10 cellular contexts compared by ENCODE assay signal in the genomic region with DNA sequence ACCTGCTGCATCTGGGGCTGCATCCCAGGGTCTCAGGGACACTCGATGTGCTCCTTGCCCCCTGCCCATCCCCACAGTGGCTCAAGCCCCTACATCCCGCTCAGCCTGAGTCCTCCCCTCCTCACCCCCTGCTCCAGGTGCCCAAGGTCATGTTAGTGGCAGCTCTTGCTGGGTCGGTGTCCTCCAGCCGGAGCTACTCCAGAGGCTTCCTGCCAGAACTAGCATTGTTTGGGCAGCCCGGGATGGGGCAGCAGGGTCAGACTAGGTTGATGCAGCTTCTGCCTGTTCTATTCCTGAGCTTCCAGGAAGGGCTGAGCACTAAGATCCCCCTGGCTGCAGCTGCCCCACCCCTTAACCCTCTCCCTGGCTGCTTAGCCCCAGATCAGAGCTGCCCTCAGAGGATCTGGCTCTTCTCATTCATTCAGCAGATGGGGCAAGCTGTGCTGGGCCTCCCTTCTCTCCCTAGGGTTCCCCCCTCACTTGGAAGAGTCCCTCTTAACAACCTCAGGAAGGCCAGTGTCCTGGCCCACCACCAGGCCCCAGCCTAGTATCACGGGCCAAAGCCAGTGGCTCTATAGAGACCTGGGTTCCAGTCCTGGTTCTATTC. TPM values are rescaled to one million over a fixed set of nuclear protein-coding genes. Genes with fewer than 3 reads are reported as not detected.
DNase-seq lines count a peak whose midpoint lies in the region; ATAC-seq and TF ChIP-seq lines count a peak whose summit lies in the region.
"Had no signal": no experiment of that assay in that cellular context is flagged by ENCODE, and none has a peak within 500 bp of the region (broad histone marks: within the 10 kb centered on the region; RNA-seq: fewer than 3 reads in every experiment).

No MANE protein-coding gene starts in this region.

- peak overlapping the region; percentile 90 for H3K4me2 ChIP-seq in DOHH2 (ENCODE audit: low read length)
- H3K4me2 ChIP-seq: GM23338 had no signal

- H3K27me3 ChIP-seq in DOHH2 (ENCODE audit: control insufficient read depth, low read length): no peaks in the 10 kb centered on the region
- H3K27me3 ChIP-seq in colonic mucosa: no peaks in the 10 kb centered on the region
- no peaks in the 10 kb centered on the region for H3K27me3 ChIP-seq in ascending aorta

- H3K9me3 Mint-ChIP-seq in natural killer cell treated with Interleukin-12 subunit alpha and Interleukin-12 subunit beta and Interleukin-15 and Interleukin-18, amount 100 ng/mL, for 72 hours: no peaks in the 10 kb centered on the region
- H3K9me3 Mint-ChIP-seq: GM23338 had no signal

- H3K4me1 ChIP-seq in DOHH2 (ENCODE audit: control insufficient read depth, low read length) (peaks cover 71% of the 10 kb centered on the region), colonic mucosa (peaks cover 7% of the 10 kb centered on the region), ascending aorta (peaks cover 0 to 7% of the 10 kb centered on the region in 2 donors)

- no peaks in the 10 kb centered on the region for H3K27me3 Mint-ChIP-seq in natural killer cell treated with Interleukin-12 subunit alpha and Interleukin-12 subunit beta and Interleukin-15 and Interleukin-18, amount 100 ng/mL, for 72 hours

- H3K4me3 Mint-ChIP-seq in natural killer cell treated with Interleukin-12 subunit alpha and Interleukin-12 subunit beta and Interleukin-15 and Interleukin-18, amount 100 ng/mL, for 72 hours: peak overlapping the region; percentile 89
- H3K4me3 Mint-ChIP-seq: GM23338 had no signal

- peaks cover 13% of the 10 kb centered on the region for H3K79me2 ChIP-seq in DOHH2 (ENCODE audit: control insufficient read depth, low read length)

- H3K4me3 ChIP-seq in DOHH2 (ENCODE audit: low read length): peak overlapping the region; percentile 91
- peak overlapping the region; percentile 48 for H3K4me3 ChIP-seq in colonic mucosa
- H3K4me3 ChIP-seq in ascending aorta: peak overlapping the region in 1 of 2 donors; percentile 52
- H3K4me3 ChIP-seq: GM23338 had no signal

- peaks cover 70% of the 10 kb centered on the region in 2 donors for H3K4me1 Mint-ChIP-seq in natural killer cell treated with Interleukin-12 subunit alpha and Interleukin-12 subunit beta and Interleukin-15 and Interleukin-18, amount 100 ng/mL, for 72 hours (ENCODE audit: low read depth in 2 of 2)

- DNase-seq in colonic mucosa: no peak
- no peak for DNase-seq in natural killer cell treated with Interleukin-12 subunit alpha and Interleukin-12 subunit beta and Interleukin-15 and Interleukin-18, amount 100 ng/mL, for 72 hours (ENCODE audit: low spot score)
- no peak for DNase-seq in AG20443 (ENCODE audit: low spot score)
- DNase-seq in HT-29 (ENCODE audit: low spot score): no peak
- DNase-seq in ascending aorta (ENCODE audit: low spot score in 2 of 2): no peak

- H3F3A ChIP-seq in DOHH2 (ENCODE audit: control insufficient read depth, insufficient read depth): peaks cover 8% of the 10 kb centered on the region

- H3K9me2 ChIP-seq in DOHH2 (replicated peaks; ENCODE audit: control insufficient read depth, low read length): no peaks in the 10 kb centered on the region

- H3K27ac Mint-ChIP-seq in natural killer cell treated with Interleukin-12 subunit alpha and Interleukin-12 subunit beta and Interleukin-15 and Interleukin-18, amount 100 ng/mL, for 72 hours: peak overlapping the region; percentile 80 to 90
- H3K27ac Mint-ChIP-seq: GM23338 had no signal

- H3K9me3 ChIP-seq in DOHH2 (ENCODE audit: control insufficient read depth, insufficient read depth, low read length): peaks cover 4% of the 10 kb centered on the region; the same call in 1 of the 2 replicates
- no peaks in the 10 kb centered on the region for H3K9me3 ChIP-seq in KOPT-K1 (ENCODE audit: insufficient read depth, low read length, poor library complexity, severe bottlenecking)
- H3K9me3 ChIP-seq in colonic mucosa: no peaks in the 10 kb centered on the region
- H3K9me3 ChIP-seq in ascending aorta: no peaks in the 10 kb centered on the region

- H3K27ac ChIP-seq in DOHH2 (ENCODE audit: low read depth, low read length) (peak overlapping the region; percentile 65), KOPT-K1 (ENCODE audit: low read depth, low read length, poor library complexity, severe bottlenecking) (peak overlapping the region; percentile 92), colonic mucosa (peak overlapping the region; percentile 48), ascending aorta (no peak overlapping the region)

- no peaks in the 10 kb centered on the region for H4K20me1 ChIP-seq in DOHH2 (ENCODE audit: control insufficient read depth, insufficient read depth, low read depth, low read length)

- no peaks in the 10 kb centered on the region for H3K36me3 Mint-ChIP-seq in natural killer cell treated with Interleukin-12 subunit alpha and Interleukin-12 subunit beta and Interleukin-15 and Interleukin-18, amount 100 ng/mL, for 72 hours

- peak overlapping the region; percentile 64 to 75 for H3K9ac ChIP-seq in colonic mucosa (ENCODE audit: low read depth in 2 of 2, low read length in 2 of 2)

- no peak for ATAC-seq in natural killer cell treated with Interleukin-12 subunit alpha and Interleukin-12 subunit beta and Interleukin-15 and Interleukin-18, amount 100 ng/mL, for 72 hours
- no peak for ATAC-seq in activated CD4-positive, CD25-positive, alpha-beta regulatory T cell treated with anti-CD3 and anti-CD28 coated beads, Interleukin-2, amount 50 U/mL, for 24 hours
- ATAC-seq: GM23338 had no signal

- TF ChIP-seq CTCF in DOHH2 (IDR thresholded peaks at IDR 0.05; ENCODE audit: low read depth, low read length, poor library complexity, severe bottlenecking) (no peak), colonic mucosa (IDR thresholded peaks at IDR 0.05) (no peak), ascending aorta (IDR thresholded peaks at IDR 0.05) (no peak)

- intact Hi-C loops in colonic mucosa (cut with DNase I) (no loop called here), ascending aorta (cut with DNase I) (no loop called here)

- H3K36me3 ChIP-seq in DOHH2 (ENCODE audit: control insufficient read depth, low read length) (no peaks in the 10 kb centered on the region), KOPT-K1 (ENCODE audit: insufficient read depth, low read length) (no peaks in the 10 kb centered on the region), colonic mucosa (no peaks in the 10 kb centered on the region), ascending aorta (no peaks in the 10 kb centered on the region)

RNA-seq across cellular contexts. Expression of a gene that starts 0.7 kb away (rescaled TPM):
- total RNA-seq in colonic mucosa: 10 to 100 TPM in 1 of 2 donors, 1 to 10 TPM in 1; 9.1 to 10.1 TPM
- 10 to 100 TPM; 26.5 to 45.4 TPM for total RNA-seq in natural killer cell treated with Interleukin-12 subunit alpha and Interleukin-12 subunit beta and Interleukin-15 and Interleukin-18, amount 100 ng/mL, for 72 hours
- 48.9 and 58.3 TPM in 2 replicates for total RNA-seq in HT-29 (2014; rRNA removed; shearing (Covaris generic))
- total RNA-seq in ascending aorta: 4.5 TPM

RNA-seq across cellular contexts. Expression of a gene that starts 7.0 kb away (rescaled TPM):
- 100 to 1,000 TPM; 137 to 185 TPM for total RNA-seq in colonic mucosa
- 100 to 1,000 TPM; 136 to 150 TPM for total RNA-seq in natural killer cell treated with Interleukin-12 subunit alpha and Interleukin-12 subunit beta and Interleukin-15 and Interleukin-18, amount 100 ng/mL, for 72 hours
- total RNA-seq in HT-29 (2014; rRNA removed; shearing (Covaris generic)): 234 and 262 TPM in 2 replicates
- total RNA-seq in ascending aorta: 229 TPM

RNA-seq across cellular contexts. Expression of a gene that starts 25.8 kb away (rescaled TPM):
- not detected for total RNA-seq in colonic mucosa
- not detected for total RNA-seq in natural killer cell treated with Interleukin-12 subunit alpha and Interleukin-12 subunit beta and Interleukin-15 and Interleukin-18, amount 100 ng/mL, for 72 hours
- total RNA-seq in HT-29 (2014; rRNA removed; shearing (Covaris generic)): not detected in 2 replicates
- not detected for total RNA-seq in ascending aorta
- total RNA-seq: GM23338, IMR-90 had no signal

RNA-seq across cellular contexts. Expression of a gene that starts 42.0 kb away (rescaled TPM):
- total RNA-seq in colonic mucosa: not detected
- total RNA-seq in natural killer cell treated with Interleukin-12 subunit alpha and Interleukin-12 subunit beta and Interleukin-15 and Interleukin-18, amount 100 ng/mL, for 72 hours: not detected
- not detected in 2 replicates for total RNA-seq in HT-29 (2014; rRNA removed; shearing (Covaris generic))
- total RNA-seq in ascending aorta: not detected
- total RNA-seq: IMR-90 had no signal

RNA-seq across cellular contexts. Expression of a gene that starts 46.7 kb away (rescaled TPM):
- total RNA-seq in colonic mucosa: 10 to 100 TPM in 1 of 2 donors, 1 to 10 TPM in 1; 9.3 to 36.4 TPM
- 10 to 100 TPM; 15.0 to 24.8 TPM for total RNA-seq in natural killer cell treated with Interleukin-12 subunit alpha and Interleukin-12 subunit beta and Interleukin-15 and Interleukin-18, amount 100 ng/mL, for 72 hours
- total RNA-seq in HT-29 (2014; rRNA removed; shearing (Covaris generic)): 55.7 and 75.5 TPM in 2 replicates
- total RNA-seq in ascending aorta: 13.5 TPM

Comparison
In these comparisons a context has a peak if more than half of its experiments do, and no peak if none do; other contexts are left out.
1. H3K27ac ChIP-seq: peak in DOHH2 (single experiment), KOPT-K1 (single experiment) and colonic mucosa (single experiment); none in ascending aorta (0 of 2).